ENCODE assay signal across 1 cellular context in genomic region chr10:75542902-75543301, GRCh38.
TF ChIP-seq lines count a peak whose summit lies in the region.

No MANE protein-coding gene starts in this region.

TF ChIP-seq in WTC11, 78 proteins besides CTCF, POLR2A, EP300 and RAD21 (continued from another document):
- TF ChIP-seq SMAD4 (CRISPR knock-in tag; IDR thresholded peaks at IDR 0.05) (no peak), ZNF121 (CRISPR knock-in tag; IDR thresholded peaks at IDR 0.05) (no peak), CREM (CRISPR knock-in tag; IDR thresholded peaks at IDR 0.05) (no peak), ZNF396 (CRISPR knock-in tag; IDR thresholded peaks at IDR 0.05; ENCODE audit: borderline replicate concordance) (no peak)
TF ChIP-seq in WTC11: peak in this region for 0.
